Comparison of ENCODE assay signal across 20 cellular contexts in the genomic region with DNA sequence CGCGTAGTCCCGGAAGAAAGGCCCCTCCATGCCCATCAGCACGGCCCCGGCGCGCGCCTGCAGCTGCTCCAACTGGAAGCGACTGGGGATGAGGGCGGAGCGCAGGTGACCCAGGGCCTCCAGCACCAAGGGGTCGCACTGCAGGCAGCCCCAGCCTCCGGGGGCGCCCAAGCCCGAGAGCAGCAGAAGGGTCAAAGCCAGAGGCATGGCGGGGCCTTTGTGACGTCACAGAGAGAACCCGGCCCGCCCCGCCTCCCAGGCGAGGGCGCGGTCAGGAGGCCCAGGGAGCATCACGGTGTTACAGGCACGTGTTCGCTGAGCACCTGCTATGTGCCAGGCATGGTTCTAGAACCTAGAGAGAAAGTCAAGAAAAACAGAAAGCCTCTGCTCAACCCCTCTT. TPM values are rescaled to one million over a fixed set of nuclear protein-coding genes. Genes with fewer than 3 reads are reported as not detected.
"Had no signal": no experiment of that assay in that cellular context is flagged by ENCODE, and none has a peak within 500 bp of the region (broad histone marks: within the 10 kb centered on the region; RNA-seq: fewer than 3 reads in every experiment).

A gene (minus strand): TSS at position 294 of the 400 bp plus-strand sequence. CDS start 87 bp downstream, at position 207.

- DNase-seq: activated CD4-positive, alpha-beta memory T cell treated with anti-CD3 and anti-CD28 coated beads for 36 hours; activated CD8-positive, alpha-beta memory T cell treated with anti-CD3 and anti-CD28 coated beads, Interleukin-2, amount 50 U/mL, for 4 hours; activated gamma-delta T cell treated with Interleukin-2 at 50 U/mL for 16 hours; activated naive CD8-positive, alpha-beta T cell treated with anti-CD3 and anti-CD28 coated beads for 36 hours; activated T-cell treated with anti-CD3 and anti-CD28 coated beads, Interleukin-2, amount 50 U/mL, for 72 hours; cerebellar nuclear complex; dermis blood vessel endothelial cell; ovary; stimulated activated CD4-positive, alpha-beta T cell treated with anti-CD3 and anti-CD28 coated beads, Interleukin-4, amount 100 ng/mL, for 4 hours; stomach; T-helper 1 cell; thyroid gland had no signal

- H3K9me3 ChIP-seq: ovary, thyroid gland, vagina had no signal

- H3K27ac ChIP-seq: ovary, stomach, thyroid gland, vagina had no signal

- H3K36me3 Mint-ChIP-seq: activated CD4-positive, alpha-beta memory T cell treated with anti-CD3 and anti-CD28 coated beads for 36 hours; activated naive CD8-positive, alpha-beta T cell treated with anti-CD3 and anti-CD28 coated beads for 36 hours had no signal

- H3K27me3 ChIP-seq: ovary, thyroid gland, vagina had no signal

- H3K4me3 ChIP-seq: ovary, stomach, thyroid gland, vagina had no signal

- H3K27ac Mint-ChIP-seq: activated CD4-positive, alpha-beta memory T cell treated with anti-CD3 and anti-CD28 coated beads for 36 hours; activated naive CD8-positive, alpha-beta T cell treated with anti-CD3 and anti-CD28 coated beads for 36 hours; activated T-cell treated with anti-CD3 and anti-CD28 coated beads, Interleukin-2, amount 50 U/mL, for 72 hours had no signal

- H3K4me1 Mint-ChIP-seq: activated naive CD8-positive, alpha-beta T cell treated with anti-CD3 and anti-CD28 coated beads for 36 hours had no signal

- ATAC-seq: activated T-cell treated with anti-CD3 and anti-CD28 coated beads, Interleukin-2, amount 50 U/mL, for 72 hours; esophagus mucosa had no signal

- H3K4me3 Mint-ChIP-seq: activated CD4-positive, alpha-beta memory T cell treated with anti-CD3 and anti-CD28 coated beads for 36 hours; activated naive CD8-positive, alpha-beta T cell treated with anti-CD3 and anti-CD28 coated beads for 36 hours; activated T-cell treated with anti-CD3 and anti-CD28 coated beads, Interleukin-2, amount 50 U/mL, for 72 hours had no signal

RNA-seq across cellular contexts. Expression of the gene that starts here (rescaled TPM):
- total RNA-seq: activated CD4-positive, alpha-beta memory T cell treated with anti-CD3 and anti-CD28 coated beads for 36 hours; activated naive CD8-positive, alpha-beta T cell treated with anti-CD3 and anti-CD28 coated beads for 36 hours; activated T-cell treated with anti-CD3 and anti-CD28 coated beads, Interleukin-2, amount 50 U/mL, for 72 hours; dermis blood vessel endothelial cell; esophagus mucosa; fibroblast of villous mesenchyme; kidney epithelial cell; liver; mesenteric fat pad; ovary; renal cortical epithelial cell; stomach; thyroid gland; vagina had no signal
- polyA plus RNA-seq: liver, neural cell, ovary, stomach had no signal
